ENCODE assay signal across 14 cellular contexts in the genomic region with DNA sequence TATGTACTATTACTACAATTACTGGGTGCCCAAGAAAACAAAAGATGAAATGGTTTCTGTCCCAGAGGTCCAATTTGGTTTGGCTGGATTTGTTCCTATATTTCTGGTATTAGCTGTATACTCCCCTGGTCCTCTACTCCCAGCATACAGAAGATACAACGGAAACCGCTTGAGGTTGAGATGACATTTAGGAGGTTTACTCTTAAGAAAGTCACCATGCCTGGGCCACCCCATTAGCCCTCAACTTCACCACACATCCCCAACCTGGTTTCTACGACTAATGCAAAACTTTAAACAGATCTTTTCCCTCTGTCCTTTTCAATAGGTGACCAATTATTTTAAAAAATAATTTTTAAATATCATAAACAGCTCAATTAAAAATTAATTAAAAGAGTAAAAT. TPM values are rescaled to one million over a fixed set of nuclear protein-coding genes. Genes with fewer than 3 reads are reported as not detected.
A peak's percentile ranks its signal among the peaks of the same experiment; 100 is the strongest.
DNase-seq lines count a peak whose midpoint lies in the region; ATAC-seq and TF ChIP-seq lines count a peak whose summit lies in the region.
"Had no signal": no experiment of that assay in that cellular context is flagged by ENCODE, and none has a peak within 500 bp of the region (broad histone marks: within the 10 kb centered on the region; RNA-seq: fewer than 3 reads in every experiment).

No MANE protein-coding gene starts in this region.

- H3K27me3 ChIP-seq in cardiac muscle cell, result no peaks in the 10 kb centered on the region
- H3K27me3 ChIP-seq: BLaER1 treated with 17β-estradiol and CSF1 and Interleukin-3, amounts not matched to agents 10 nM and 100 nM had no signal

- H3K27me3 Mint-ChIP-seq in stimulated activated naive CD8-positive, alpha-beta T cell treated with anti-CD3 and anti-CD28 coated beads, Interleukin-15, amount 100 ng/mL, for 72 hours, result no peaks in the 10 kb centered on the region
- H3K27me3 Mint-ChIP-seq in nephron (ENCODE audit: low read depth) (no peaks in the 10 kb centered on the region), HFFc6 (ENCODE audit: insufficient read depth) (no peaks in the 10 kb centered on the region)
- H3K27me3 Mint-ChIP-seq: B cell had no signal

- no peak overlapping the region for H3K27ac Mint-ChIP-seq in stimulated activated naive CD8-positive, alpha-beta T cell treated with anti-CD3 and anti-CD28 coated beads, Interleukin-15, amount 100 ng/mL, for 72 hours
- H3K27ac Mint-ChIP-seq in nephron, result no peak overlapping the region
- H3K27ac Mint-ChIP-seq in HFFc6, result no peak overlapping the region
- H3K27ac Mint-ChIP-seq: B cell; CD8-positive, alpha-beta T cell; H9 had no signal

- H3K9me3 Mint-ChIP-seq in stimulated activated naive CD8-positive, alpha-beta T cell treated with anti-CD3 and anti-CD28 coated beads, Interleukin-15, amount 100 ng/mL, for 72 hours, result no peaks in the 10 kb centered on the region
- no peaks in the 10 kb centered on the region for H3K9me3 Mint-ChIP-seq in nephron
- H3K9me3 Mint-ChIP-seq in HFFc6, result no peaks in the 10 kb centered on the region
- H3K9me3 Mint-ChIP-seq: CD8-positive, alpha-beta T cell; H9 had no signal

- TF ChIP-seq CTCF in cardiac muscle cell (IDR thresholded peaks at IDR 0.05; ENCODE audit: low read depth, low read length) (no peak), nephron (IDR thresholded peaks at IDR 0.05; ENCODE audit: unreplicated experiment in 3 of 3) (no peak), HFFc6 (IDR thresholded peaks at IDR 0.05) (no peak)

- H3K4me1 Mint-ChIP-seq in stimulated activated naive CD8-positive, alpha-beta T cell treated with anti-CD3 and anti-CD28 coated beads, Interleukin-15, amount 100 ng/mL, for 72 hours, result no peaks in the 10 kb centered on the region
- peaks cover 53% of the 10 kb centered on the region for H3K4me1 Mint-ChIP-seq in nephron
- H3K4me1 Mint-ChIP-seq in HFFc6 (ENCODE audit: low read depth), result peaks cover 37% of the 10 kb centered on the region
- H3K4me1 Mint-ChIP-seq: B cell had no signal

- peaks cover 62% of the 10 kb centered on the region for H3K4me1 ChIP-seq in cardiac muscle cell (ENCODE audit: low read depth)

- ATAC-seq in Right ventricle myocardium superior (ENCODE audit: poor library complexity), result no peak
- ATAC-seq in stimulated activated naive CD8-positive, alpha-beta T cell treated with anti-CD3 and anti-CD28 coated beads, Interleukin-15, Interleukin-2, amounts not matched to agents 100 U/mL and 50 U/mL, for 24 hours, result peak; percentile 57
- no peak for ATAC-seq in stimulated activated naive CD8-positive, alpha-beta T cell treated with anti-CD3 and anti-CD28 coated beads, Interleukin-15, amount 100 ng/mL, for 72 hours
- ATAC-seq: CD8-positive, alpha-beta T cell had no signal

- peak overlapping the region; percentile 92 for H3K27ac ChIP-seq in cardiac muscle cell
- H3K27ac ChIP-seq: BLaER1 treated with 17β-estradiol and CSF1 and Interleukin-3, amounts not matched to agents 10 nM and 100 nM had no signal

- H3K9me3 ChIP-seq in cardiac muscle cell (ENCODE audit: low read depth), result no peaks in the 10 kb centered on the region
- H3K9me3 ChIP-seq: BLaER1 treated with 17β-estradiol and CSF1 and Interleukin-3, amounts not matched to agents 10 nM and 100 nM had no signal

- intact Hi-C loops in Right ventricle myocardium superior (cut with DNase I), result no loop called here

- DNase-seq in cardiac muscle cell (ENCODE audit: low read depth in 1 of 2, low spot score in 1 of 2) (no peak), Right ventricle myocardium superior (no peak), HFFc6 (no peak)
- no peak for DNase-seq in stimulated activated naive CD8-positive, alpha-beta T cell treated with anti-CD3 and anti-CD28 coated beads, Interleukin-15, Interleukin-2, amounts not matched to agents 100 U/mL and 50 U/mL, for 24 hours
- DNase-seq in stimulated activated naive CD8-positive, alpha-beta T cell treated with anti-CD3 and anti-CD28 coated beads, Interleukin-15, amount 100 ng/mL, for 72 hours, result no peak
- DNase-seq in stimulated activated CD4-positive, alpha-beta T cell treated with anti-CD3 and anti-CD28 coated beads, Interleukin-4, amount 100 ng/mL, for 24 hours, result no peak
- DNase-seq: Calu3; CD8-positive, alpha-beta T cell; DMS79 treated with DMSO at 0.1 percent for 48 hours; GF-D8; H9 had no signal

- peaks cover 16% of the 10 kb centered on the region for H3K36me3 ChIP-seq in cardiac muscle cell

- peak overlapping the region; percentile 71 for H3K4me3 ChIP-seq in cardiac muscle cell
- H3K4me3 ChIP-seq: BLaER1 treated with 17β-estradiol and CSF1 and Interleukin-3, amounts not matched to agents 10 nM and 100 nM had no signal

- H3K4me3 Mint-ChIP-seq in stimulated activated naive CD8-positive, alpha-beta T cell treated with anti-CD3 and anti-CD28 coated beads, Interleukin-15, amount 100 ng/mL, for 72 hours, result no peak overlapping the region
- peak overlapping the region in 2 of 3 experiments; percentile 27 to 61 for H3K4me3 Mint-ChIP-seq in nephron
- no peak overlapping the region for H3K4me3 Mint-ChIP-seq in HFFc6
- H3K4me3 Mint-ChIP-seq: B cell; CD8-positive, alpha-beta T cell; H9 had no signal

- peaks cover 9% of the 10 kb centered on the region for H3K36me3 Mint-ChIP-seq in nephron (ENCODE audit: low read depth)
- peaks cover 7% of the 10 kb centered on the region for H3K36me3 Mint-ChIP-seq in HFFc6 (ENCODE audit: low read depth)

RNA-seq across cellular contexts. Expression of a gene that starts 46.0 kb away (rescaled TPM):
- total RNA-seq in cardiac muscle cell, result 4.2 and 7.2 TPM in 2 replicates
- 11.5 and 18.3 TPM in 2 replicates for polyA plus RNA-seq in cardiac muscle cell
- total RNA-seq in Right ventricle myocardium superior, result 9.0 TPM
- total RNA-seq in HFFc6 (2021; fragmentation: NEBNext Ultra II Directional; extraction: Animal tissue kit (Norgen Biotek cat#: 25700)), result 10 to 100 TPM; 10.7 to 17.1 (median 13.0) TPM

Comparison
In these comparisons a context has a peak if more than half of its experiments do, and no peak if none do; other contexts are left out.
1. H3K4me3 Mint-ChIP-seq: peak in nephron (2 of 3); none in stimulated activated naive CD8-positive, alpha-beta T cell treated with anti-CD3 and anti-CD28 coated beads, Interleukin-15, amount 100 ng/mL, for 72 hours (0 of 2) and HFFc6 (single experiment).